ENCODE assay signal across 1 cellular context in the genomic region with DNA sequence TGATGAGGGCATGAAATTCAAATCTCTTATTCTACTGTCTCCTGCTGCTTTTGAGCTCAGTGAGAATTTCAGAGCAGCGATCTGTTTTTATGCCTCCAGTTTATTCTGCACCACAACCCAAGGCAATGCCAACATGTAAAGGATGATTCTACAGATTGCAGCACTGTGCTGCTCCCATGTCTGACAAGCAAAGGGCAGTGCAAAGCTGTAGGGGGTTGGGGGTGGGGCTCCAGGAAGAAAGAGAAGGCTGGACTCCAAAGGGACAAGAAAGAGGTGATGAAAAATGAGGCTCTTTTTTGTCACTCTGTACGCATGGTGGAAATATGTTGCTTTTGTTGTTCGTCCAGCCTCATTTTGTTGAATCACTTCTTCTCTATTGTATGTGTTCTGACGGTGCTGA.
TF ChIP-seq lines count a peak whose summit lies in the region.

No MANE protein-coding gene starts in this region.

TF ChIP-seq in WTC11, 78 proteins besides CTCF, POLR2A, EP300 and RAD21 (continued from another document):
- TF ChIP-seq, protein P1, sequence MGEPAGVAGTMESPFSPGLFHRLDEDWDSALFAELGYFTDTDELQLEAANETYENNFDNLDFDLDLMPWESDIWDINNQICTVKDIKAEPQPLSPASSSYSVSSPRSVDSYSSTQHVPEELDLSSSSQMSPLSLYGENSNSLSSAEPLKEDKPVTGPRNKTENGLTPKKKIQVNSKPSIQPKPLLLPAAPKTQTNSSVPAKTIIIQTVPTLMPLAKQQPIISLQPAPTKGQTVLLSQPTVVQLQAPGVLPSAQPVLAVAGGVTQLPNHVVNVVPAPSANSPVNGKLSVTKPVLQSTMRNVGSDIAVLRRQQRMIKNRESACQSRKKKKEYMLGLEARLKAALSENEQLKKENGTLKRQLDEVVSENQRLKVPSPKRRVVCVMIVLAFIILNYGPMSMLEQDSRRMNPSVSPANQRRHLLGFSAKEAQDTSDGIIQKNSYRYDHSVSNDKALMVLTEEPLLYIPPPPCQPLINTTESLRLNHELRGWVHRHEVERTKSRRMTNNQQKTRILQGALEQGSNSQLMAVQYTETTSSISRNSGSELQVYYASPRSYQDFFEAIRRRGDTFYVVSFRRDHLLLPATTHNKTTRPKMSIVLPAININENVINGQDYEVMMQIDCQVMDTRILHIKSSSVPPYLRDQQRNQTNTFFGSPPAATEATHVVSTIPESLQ (CRISPR knock-in tag; IDR thresholded peaks at IDR 0.05): no peak
- TF ChIP-seq, protein P2, sequence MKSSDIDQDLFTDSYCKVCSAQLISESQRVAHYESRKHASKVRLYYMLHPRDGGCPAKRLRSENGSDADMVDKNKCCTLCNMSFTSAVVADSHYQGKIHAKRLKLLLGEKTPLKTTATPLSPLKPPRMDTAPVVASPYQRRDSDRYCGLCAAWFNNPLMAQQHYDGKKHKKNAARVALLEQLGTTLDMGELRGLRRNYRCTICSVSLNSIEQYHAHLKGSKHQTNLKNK (CRISPR knock-in tag; IDR thresholded peaks at IDR 0.05): no peak
- TF ChIP-seq, protein P3, sequence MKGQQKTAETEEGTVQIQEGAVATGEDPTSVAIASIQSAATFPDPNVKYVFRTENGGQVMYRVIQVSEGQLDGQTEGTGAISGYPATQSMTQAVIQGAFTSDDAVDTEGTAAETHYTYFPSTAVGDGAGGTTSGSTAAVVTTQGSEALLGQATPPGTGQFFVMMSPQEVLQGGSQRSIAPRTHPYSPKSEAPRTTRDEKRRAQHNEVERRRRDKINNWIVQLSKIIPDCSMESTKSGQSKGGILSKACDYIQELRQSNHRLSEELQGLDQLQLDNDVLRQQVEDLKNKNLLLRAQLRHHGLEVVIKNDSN (CRISPR knock-in tag; IDR thresholded peaks at IDR 0.05): no peak
- no peak for TF ChIP-seq NR1H2 (CRISPR knock-in tag; IDR thresholded peaks at IDR 0.05)
- TF ChIP-seq ESRRA (CRISPR knock-in tag; IDR thresholded peaks at IDR 0.05; ENCODE audit: borderline replicate concordance): no peak
- TF ChIP-seq SOX15 (CRISPR knock-in tag; IDR thresholded peaks at IDR 0.05): no peak
- TF ChIP-seq ZNF416 (CRISPR knock-in tag; IDR thresholded peaks at IDR 0.05): no peak
